23 cellular contexts compared by ENCODE assay signal in genomic region chr21:38256599-38257302, GRCh38. TPM values are rescaled to one million over a fixed set of nuclear protein-coding genes. Genes with fewer than 3 reads are reported as not detected.
DNase-seq lines count a peak whose midpoint lies in the region; ATAC-seq, FAIRE-seq and TF ChIP-seq lines count a peak whose summit lies in the region.
"Had no signal": no experiment of that assay in that cellular context is flagged by ENCODE, and none has a peak within 500 bp of the region (broad histone marks: within the 10 kb centered on the region; RNA-seq: fewer than 3 reads in every experiment).

TSS of gene KCNJ15 (plus strand) at chr21:38256991. CDS start at chr21:38299262, 42,271 bp downstream.

- no peak within 1 kb of the TSS for H4K8ac ChIP-seq in H1 (ENCODE audit: extremely low read depth, insufficient read depth, low read length)

- no peak for FAIRE-seq in H1 (lab: Jason Lieb, UNC)

- H2BK5ac ChIP-seq in H1 (ENCODE audit: low read depth, low read length), result no peak within 1 kb of the TSS

- H3K4me2 ChIP-seq in H1 (ENCODE audit: insufficient read depth in 1 of 2, low read depth in 2 of 2, low read length in 2 of 2), result no peak within 1 kb of the TSS

- no peak for TF ChIP-seq RAD21 in H1 (IDR thresholded peaks at IDR 0.05 in 1 of 2, conservative IDR thresholded peaks at IDR 0.05 in 1 of 2; ENCODE audit: low read depth in 2 of 2, low read length in 2 of 2)

- H3K23me2 ChIP-seq in H1 (ENCODE audit: low read depth, low read length), result no peaks in the 10 kb centered on the region

- H3K27ac ChIP-seq in H1 (ENCODE audit: low read depth, low read length), result no peak within 1 kb of the TSS
- H3K27ac ChIP-seq in lung (ENCODE audit: low read depth in 1 of 2, low read length in 1 of 2), result peak within 1 kb of the TSS in 1 of 2 donors; percentile 70
- H3K27ac ChIP-seq in spleen, result peak within 1 kb of the TSS in 6 of 8 donors; percentile 23 to 79 (median 74)
- no peak within 1 kb of the TSS for H3K27ac ChIP-seq in SJCRH30
- H3K27ac ChIP-seq: C4-2B, SJSA1, tibial artery had no signal

- H3K79me1 ChIP-seq in H1 (ENCODE audit: low read depth, low read length), result no peaks in the 10 kb centered on the region

- TF ChIP-seq CTCF in H1 (IDR thresholded peaks at IDR 0.05; ENCODE audit: control extremely low read depth in 1 of 3, insufficient read depth in 1 of 3, low read depth in 1 of 3, low read length in 3 of 3), result no peak
- TF ChIP-seq CTCF in lung (IDR thresholded peaks at IDR 0.05; ENCODE audit: control extremely low read depth, extremely low read depth), result no peak
- no peak for TF ChIP-seq CTCF in spleen (IDR thresholded peaks at IDR 0.05 in 8 of 11, conservative IDR thresholded peaks at IDR 0.05 in 3 of 11)

- no peak within 1 kb of the TSS for H2BK12ac ChIP-seq in H1 (ENCODE audit: low read depth, low read length)

- no peak within 1 kb of the TSS for H2BK15ac ChIP-seq in H1 (ENCODE audit: low read length)

- no peak within 1 kb of the TSS for H3K9ac ChIP-seq in H1 (replicated peaks in 1 of 4; ENCODE audit: extremely low read depth in 1 of 4, low read depth in 3 of 4, low read length in 3 of 4)

- intact Hi-C loops in spleen (cut with DNase I; ENCODE audit: low total_unique reads), result no loop called here

- no peak within 1 kb of the TSS for H2BK20ac ChIP-seq in H1 (ENCODE audit: low read length)

- H3K36me3 ChIP-seq in H1 (ENCODE audit: control insufficient read depth in 2 of 4, insufficient read depth in 4 of 4, low read length in 3 of 4), result no peaks in the 10 kb centered on the region
- H3K36me3 ChIP-seq in lung (ENCODE audit: control insufficient read depth in 2 of 2, insufficient read depth in 2 of 2, low read length in 2 of 2), result no peaks in the 10 kb centered on the region
- no peaks in the 10 kb centered on the region for H3K36me3 ChIP-seq in spleen
- H3K36me3 ChIP-seq in SJCRH30, result no peaks in the 10 kb centered on the region
- H3K36me3 ChIP-seq: SJSA1, tibial artery had no signal

- no peak within 1 kb of the TSS for H3K18ac ChIP-seq in H1 (ENCODE audit: extremely low read depth, low read length)

- no peak within 1 kb of the TSS for H4K91ac ChIP-seq in H1 (replicated peaks; ENCODE audit: insufficient read length, low read length)

- no peaks in the 10 kb centered on the region for H4K20me1 ChIP-seq in H1 (replicated peaks in 1 of 2; ENCODE audit: control insufficient read depth in 1 of 2, insufficient read depth in 2 of 2, low read length in 2 of 2)

- no peak within 1 kb of the TSS for H3K23ac ChIP-seq in H1 (ENCODE audit: insufficient read length)

- ATAC-seq in lung (ENCODE audit: insufficient read depth, low FRiP score) (no peak), HG02973 (IDR thresholded peaks at IDR 0.05; ENCODE audit: unreplicated experiment) (no peak)
- ATAC-seq: PC-3 had no signal

- no peak within 1 kb of the TSS for H4K5ac ChIP-seq in H1 (ENCODE audit: insufficient read length, low read depth, low read length)

- POLR2A ChIA-PET in H1 (lab: Charles Lee; ENCODE audit: partially characterized antibody), result no interaction called here

- H3K4ac ChIP-seq in H1 (replicated peaks; ENCODE audit: insufficient read length, low read depth, low read length), result no peak within 1 kb of the TSS

- H3K27me3 ChIP-seq in H1 (replicated peaks in 1 of 4; ENCODE audit: control insufficient read depth in 3 of 4, extremely low read depth in 1 of 4, insufficient read depth in 3 of 4, low read length in 3 of 4) (no peaks in the 10 kb centered on the region), lung (ENCODE audit: control insufficient read depth, insufficient read depth) (no peaks in the 10 kb centered on the region), spleen (replicated peaks in 1 of 7) (peaks cover 0 to 19% (median 0%) of the 10 kb centered on the region in 7 donors), SJCRH30 (no peaks in the 10 kb centered on the region)
- H3K27me3 ChIP-seq: SJSA1 had no signal

- H3K9me3 ChIP-seq in H1 (ENCODE audit: insufficient read depth in 2 of 2, low read depth in 1 of 2, low read length in 1 of 2) (no peaks in the 10 kb centered on the region), lung (ENCODE audit: control insufficient read depth in 2 of 2, insufficient read depth in 1 of 2, low read length in 1 of 2) (no peaks in the 10 kb centered on the region), spleen (no peaks in the 10 kb centered on the region), SJCRH30 (replicated peaks) (no peaks in the 10 kb centered on the region)
- H3K9me3 ChIP-seq: SJSA1, tibial artery had no signal

- no peak within 1 kb of the TSS for H2BK120ac ChIP-seq in H1 (replicated peaks; ENCODE audit: low read depth, low read length)

- no peak for TF ChIP-seq EP300 in H1 (IDR thresholded peaks at IDR 0.05; ENCODE audit: borderline replicate concordance in 1 of 2, low read depth in 2 of 2, low read length in 2 of 2)

- CTCF ChIA-PET in H1 (lab: Charles Lee; ENCODE audit: partially characterized antibody), result no interaction called here

- TF ChIP-seq POLR2A in H1 (IDR thresholded peaks at IDR 0.05; ENCODE audit: control extremely low read depth in 1 of 2, low read depth in 2 of 2, low read length in 2 of 2) (no peak), spleen (IDR thresholded peaks at IDR 0.05) (no peak)

- H3K79me2 ChIP-seq in H1 (ENCODE audit: control insufficient read depth in 1 of 2, insufficient read depth in 2 of 2, low read length in 2 of 2), result no peaks in the 10 kb centered on the region

- 79% methylated on average over 5 of the region's 5 CpGs; no CpG with 5 or more reads in 1 of the 2 experiments for WGBS in H1 (ENCODE audit: extremely low coverage in 1 of 2, insufficient coverage in 1 of 2, insufficient read length in 1 of 2, insufficient replicate concordance in 2 of 2, low coverage in 1 of 2, low lambda C conversion rate in 2 of 2, missing lambda C conversion rate in 1 of 2), 2 experiments
- 66 to 77% methylated on average over 5 of the region's 5 CpGs for WGBS in lung, 2 donors
- WGBS in spleen, 5 donors, result 72 to 85% (median 80%) methylated on average over 5 of the region's 5 CpGs

- H3K4me3 ChIP-seq in H1 (ENCODE audit: extremely low read depth in 1 of 4, insufficient read depth in 2 of 4, low read depth in 3 of 4, low read length in 4 of 4) (no peak within 1 kb of the TSS), lung (no peak within 1 kb of the TSS), spleen (peak within 1 kb of the TSS in 1 of 8 donors; percentile 40), SJCRH30 (no peak within 1 kb of the TSS)
- H3K4me3 ChIP-seq: SJSA1, tibial artery had no signal

- H2AFZ ChIP-seq in H1 (ENCODE audit: low read length), result peak within 1 kb of the TSS; percentile 97

- DNase-seq in Daoy (ENCODE audit: low read depth) (peak; percentile 46), H1 (ENCODE audit: low read depth in 1 of 2, low spot score in 2 of 2) (no peak), lung (ENCODE audit: low spot score) (no peak), spleen (no peak), SJCRH30 (no peak), cortex of kidney (lab: John Stamatoyannopoulos, UW) (no peak), amygdala (lab: John Stamatoyannopoulos, UW) (no peak)
- DNase-seq: ACHN; activated CD4-positive, alpha-beta memory T cell treated with anti-CD3 and anti-CD28 coated beads, Interleukin-2, amount 10 ng/mL, durations not matched to agents 7 days and 5 days; activated naive CD4-positive, alpha-beta T cell; aorta; endodermal cell; GF-D8; HCEC 1CT; MM.1S; NCI-H1694; NCI-H226; nephron progenitor cell; PC-3; tibial artery had no signal

- H3K14ac ChIP-seq in H1 (ENCODE audit: insufficient read length), result no peak within 1 kb of the TSS

- H3K4me1 ChIP-seq in H1 (replicated peaks in 1 of 4; ENCODE audit: control insufficient read depth in 3 of 4, insufficient read depth in 4 of 4, low read length in 3 of 4) (no peaks in the 10 kb centered on the region; a peak in 1 of 7 replicates), lung (ENCODE audit: control insufficient read depth in 2 of 2, insufficient read depth in 2 of 2, low read length in 2 of 2) (peaks cover 0 to 8% of the 10 kb centered on the region in 2 donors), spleen (peaks cover 0 to 14% (median 0%) of the 10 kb centered on the region in 6 donors), SJCRH30 (no peaks in the 10 kb centered on the region)

- H3K56ac ChIP-seq in H1 (replicated peaks; ENCODE audit: insufficient read length, low read depth, low read length), result no peak within 1 kb of the TSS

- H2AK5ac ChIP-seq in H1 (ENCODE audit: low read depth, low read length), result no peak within 1 kb of the TSS

TF ChIP-seq in H1, 55 proteins besides CTCF, POLR2A, EP300 and RAD21:
- TF ChIP-seq SIX5 (IDR thresholded peaks at IDR 0.05; ENCODE audit: low read depth, low read length) (no peak), YY1 (IDR thresholded peaks at IDR 0.05; ENCODE audit: low read depth, low read length) (no peak), SP4 (IDR thresholded peaks at IDR 0.05; ENCODE audit: low read length) (no peak), JUND (IDR thresholded peaks at IDR 0.05; ENCODE audit: low read length) (no peak), ATF3 (IDR thresholded peaks at IDR 0.05; ENCODE audit: insufficient read depth, low read depth, low read length) (no peak), TAF1 (IDR thresholded peaks at IDR 0.05; ENCODE audit: low read depth, low read length) (no peak), SRF (IDR thresholded peaks at IDR 0.05; ENCODE audit: low read depth, low read length) (no peak), CEBPB (IDR thresholded peaks at IDR 0.05; ENCODE audit: low read depth, low read length) (no peak), SP2 (IDR thresholded peaks at IDR 0.05; ENCODE audit: low read length) (no peak)
TF ChIP-seq in H1: peak in this region for 0.

RNA-seq across cellular contexts. Expression of gene KCNJ15, which starts in this region (rescaled TPM):
- total RNA-seq in Daoy (2014; rRNA removed; shearing (Covaris generic)), result 35.4 and 44.6 TPM in 2 replicates
- total RNA-seq in H1 (2021; fragmentation: NEBNext Ultra II Directional; extraction: Animal tissue kit (Norgen Biotek cat#: 25700)), result not detected in 2 replicates
- polyA plus RNA-seq in H1 (2011; rRNA removed) (under 0.01 TPM in 1 of 2 replicates, not detected in the other), lung (10 to 100 TPM; 28.2 to 46.7 TPM), spleen (1 to 10 TPM in 2 of 3 donors, under 1 TPM in 1; 0.27 to 2.1 (median 1.3) TPM)
- 0.61 TPM for polyA plus RNA-seq in H1 (2011; cell fraction: cytosol; rRNA removed)
- not detected for polyA plus RNA-seq in H1 (2011; cell fraction: nucleus; rRNA removed)
- polyA plus RNA-seq in H1 (2012, experiment 1 of 2), result not detected in 4 replicates
- polyA plus RNA-seq in H1 (2012, experiment 2 of 2), result not detected
- polyA plus RNA-seq in H1 (2013, experiment 1 of 2), result 0.18 TPM
- 0.07 TPM for polyA plus RNA-seq in H1 (2013, experiment 2 of 2)
- polyA minus RNA-seq in H1 (2011; rRNA and poly(A)+ RNA removed), result 0.09 and 0.10 TPM in 2 replicates
- not detected for polyA minus RNA-seq in H1 (2011; cell fraction: cytosol; rRNA and poly(A)+ RNA removed)
- 1.4 TPM for polyA minus RNA-seq in H1 (2011; cell fraction: nucleus; rRNA and poly(A)+ RNA removed)
- total RNA-seq in lung (10 to 100 TPM; 76.4 to 79.1 TPM), spleen (10 to 100 TPM in 6 of 7 donors, 1 to 10 TPM in 1; 8.9 to 45.6 (median 20.6) TPM)
- total RNA-seq in SJCRH30 (2014; rRNA removed; shearing (Covaris generic)), result not detected in 2 replicates
- total RNA-seq: activated CD4-positive, alpha-beta memory T cell treated with anti-CD3 and anti-CD28 coated beads, Interleukin-2, amount 10 ng/mL, durations not matched to agents 7 days and 5 days; endodermal cell had no signal

Comparison
In these comparisons a context has a peak if more than half of its experiments do, and no peak if none do; other contexts are left out.
1. RNA of gene KCNJ15 (polyA plus RNA-seq): 28.2 to 46.7 TPM in lung; 0.27 to 2.1 TPM in spleen and under 0.01 to 0.61 TPM in H1; every median in the first group is over 4 times any median in the second.
2. H3K27ac ChIP-seq: peak in spleen (6 of 8); none in H1 (single experiment) and SJCRH30 (single experiment).